Comparison of ENCODE assay signal across 1 cellular context in genomic region chr14:100674428-100674827, GRCh38.
TF ChIP-seq lines count a peak whose summit lies in the region.

No MANE protein-coding gene starts in this region.

TF ChIP-seq in GM23338, 12 proteins besides CTCF, POLR2A, EP300 and RAD21 (continued from another document):
- TF ChIP-seq, protein P1, sequence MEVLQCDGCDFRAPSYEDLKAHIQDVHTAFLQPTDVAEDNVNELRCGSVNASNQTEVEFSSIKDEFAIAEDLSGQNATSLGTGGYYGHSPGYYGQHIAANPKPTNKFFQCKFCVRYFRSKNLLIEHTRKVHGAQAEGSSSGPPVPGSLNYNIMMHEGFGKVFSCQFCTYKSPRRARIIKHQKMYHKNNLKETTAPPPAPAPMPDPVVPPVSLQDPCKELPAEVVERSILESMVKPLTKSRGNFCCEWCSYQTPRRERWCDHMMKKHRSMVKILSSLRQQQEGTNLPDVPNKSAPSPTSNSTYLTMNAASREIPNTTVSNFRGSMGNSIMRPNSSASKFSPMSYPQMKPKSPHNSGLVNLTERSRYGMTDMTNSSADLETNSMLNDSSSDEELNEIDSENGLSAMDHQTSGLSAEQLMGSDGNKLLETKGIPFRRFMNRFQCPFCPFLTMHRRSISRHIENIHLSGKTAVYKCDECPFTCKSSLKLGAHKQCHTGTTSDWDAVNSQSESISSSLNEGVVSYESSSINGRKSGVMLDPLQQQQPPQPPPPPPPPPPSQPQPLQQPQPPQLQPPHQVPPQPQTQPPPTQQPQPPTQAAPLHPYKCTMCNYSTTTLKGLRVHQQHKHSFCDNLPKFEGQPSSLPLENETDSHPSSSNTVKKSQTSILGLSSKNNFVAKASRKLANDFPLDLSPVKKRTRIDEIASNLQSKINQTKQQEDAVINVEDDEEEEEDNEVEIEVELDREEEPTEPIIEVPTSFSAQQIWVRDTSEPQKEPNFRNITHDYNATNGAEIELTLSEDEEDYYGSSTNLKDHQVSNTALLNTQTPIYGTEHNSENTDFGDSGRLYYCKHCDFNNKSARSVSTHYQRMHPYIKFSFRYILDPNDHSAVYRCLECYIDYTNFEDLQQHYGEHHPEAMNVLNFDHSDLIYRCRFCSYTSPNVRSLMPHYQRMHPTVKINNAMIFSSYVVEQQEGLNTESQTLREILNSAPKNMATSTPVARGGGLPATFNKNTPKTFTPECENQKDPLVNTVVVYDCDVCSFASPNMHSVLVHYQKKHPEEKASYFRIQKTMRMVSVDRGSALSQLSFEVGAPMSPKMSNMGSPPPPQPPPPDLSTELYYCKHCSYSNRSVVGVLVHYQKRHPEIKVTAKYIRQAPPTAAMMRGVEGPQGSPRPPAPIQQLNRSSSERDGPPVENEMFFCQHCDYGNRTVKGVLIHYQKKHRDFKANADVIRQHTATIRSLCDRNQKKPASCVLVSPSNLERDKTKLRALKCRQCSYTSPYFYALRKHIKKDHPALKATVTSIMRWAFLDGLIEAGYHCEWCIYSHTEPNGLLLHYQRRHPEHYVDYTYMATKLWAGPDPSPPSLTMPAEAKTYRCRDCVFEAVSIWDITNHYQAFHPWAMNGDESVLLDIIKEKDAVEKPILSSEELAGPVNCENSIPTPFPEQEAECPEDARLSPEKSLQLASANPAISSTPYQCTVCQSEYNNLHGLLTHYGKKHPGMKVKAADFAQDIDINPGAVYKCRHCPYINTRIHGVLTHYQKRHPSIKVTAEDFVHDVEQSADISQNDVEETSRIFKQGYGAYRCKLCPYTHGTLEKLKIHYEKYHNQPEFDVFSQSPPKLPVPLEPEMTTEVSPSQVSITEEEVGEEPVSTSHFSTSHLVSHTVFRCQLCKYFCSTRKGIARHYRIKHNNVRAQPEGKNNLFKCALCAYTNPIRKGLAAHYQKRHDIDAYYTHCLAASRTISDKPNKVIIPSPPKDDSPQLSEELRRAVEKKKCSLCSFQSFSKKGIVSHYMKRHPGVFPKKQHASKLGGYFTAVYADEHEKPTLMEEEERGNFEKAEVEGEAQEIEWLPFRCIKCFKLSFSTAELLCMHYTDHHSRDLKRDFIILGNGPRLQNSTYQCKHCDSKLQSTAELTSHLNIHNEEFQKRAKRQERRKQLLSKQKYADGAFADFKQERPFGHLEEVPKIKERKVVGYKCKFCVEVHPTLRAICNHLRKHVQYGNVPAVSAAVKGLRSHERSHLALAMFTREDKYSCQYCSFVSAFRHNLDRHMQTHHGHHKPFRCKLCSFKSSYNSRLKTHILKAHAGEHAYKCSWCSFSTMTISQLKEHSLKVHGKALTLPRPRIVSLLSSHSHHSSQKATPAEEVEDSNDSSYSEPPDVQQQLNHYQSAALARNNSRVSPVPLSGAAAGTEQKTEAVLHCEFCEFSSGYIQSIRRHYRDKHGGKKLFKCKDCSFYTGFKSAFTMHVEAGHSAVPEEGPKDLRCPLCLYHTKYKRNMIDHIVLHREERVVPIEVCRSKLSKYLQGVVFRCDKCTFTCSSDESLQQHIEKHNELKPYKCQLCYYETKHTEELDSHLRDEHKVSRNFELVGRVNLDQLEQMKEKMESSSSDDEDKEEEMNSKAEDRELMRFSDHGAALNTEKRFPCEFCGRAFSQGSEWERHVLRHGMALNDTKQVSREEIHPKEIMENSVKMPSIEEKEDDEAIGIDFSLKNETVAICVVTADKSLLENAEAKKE (CRISPR knock-in tag; IDR thresholded peaks at IDR 0.05) = no peak
- no peak for TF ChIP-seq EZH2phosphoT487 (IDR thresholded peaks at IDR 0.05; ENCODE audit: unreplicated experiment)
- TF ChIP-seq STAT1 (IDR thresholded peaks at IDR 0.05; ENCODE audit: unreplicated experiment) = no peak
- TF ChIP-seq, protein P2, sequence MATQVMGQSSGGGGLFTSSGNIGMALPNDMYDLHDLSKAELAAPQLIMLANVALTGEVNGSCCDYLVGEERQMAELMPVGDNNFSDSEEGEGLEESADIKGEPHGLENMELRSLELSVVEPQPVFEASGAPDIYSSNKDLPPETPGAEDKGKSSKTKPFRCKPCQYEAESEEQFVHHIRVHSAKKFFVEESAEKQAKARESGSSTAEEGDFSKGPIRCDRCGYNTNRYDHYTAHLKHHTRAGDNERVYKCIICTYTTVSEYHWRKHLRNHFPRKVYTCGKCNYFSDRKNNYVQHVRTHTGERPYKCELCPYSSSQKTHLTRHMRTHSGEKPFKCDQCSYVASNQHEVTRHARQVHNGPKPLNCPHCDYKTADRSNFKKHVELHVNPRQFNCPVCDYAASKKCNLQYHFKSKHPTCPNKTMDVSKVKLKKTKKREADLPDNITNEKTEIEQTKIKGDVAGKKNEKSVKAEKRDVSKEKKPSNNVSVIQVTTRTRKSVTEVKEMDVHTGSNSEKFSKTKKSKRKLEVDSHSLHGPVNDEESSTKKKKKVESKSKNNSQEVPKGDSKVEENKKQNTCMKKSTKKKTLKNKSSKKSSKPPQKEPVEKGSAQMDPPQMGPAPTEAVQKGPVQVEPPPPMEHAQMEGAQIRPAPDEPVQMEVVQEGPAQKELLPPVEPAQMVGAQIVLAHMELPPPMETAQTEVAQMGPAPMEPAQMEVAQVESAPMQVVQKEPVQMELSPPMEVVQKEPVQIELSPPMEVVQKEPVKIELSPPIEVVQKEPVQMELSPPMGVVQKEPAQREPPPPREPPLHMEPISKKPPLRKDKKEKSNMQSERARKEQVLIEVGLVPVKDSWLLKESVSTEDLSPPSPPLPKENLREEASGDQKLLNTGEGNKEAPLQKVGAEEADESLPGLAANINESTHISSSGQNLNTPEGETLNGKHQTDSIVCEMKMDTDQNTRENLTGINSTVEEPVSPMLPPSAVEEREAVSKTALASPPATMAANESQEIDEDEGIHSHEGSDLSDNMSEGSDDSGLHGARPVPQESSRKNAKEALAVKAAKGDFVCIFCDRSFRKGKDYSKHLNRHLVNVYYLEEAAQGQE (IDR thresholded peaks at IDR 0.05; ENCODE audit: unreplicated experiment) = no peak
- no peak for TF ChIP-seq JUNB (IDR thresholded peaks at IDR 0.05; ENCODE audit: unreplicated experiment)
TF ChIP-seq in GM23338: peak in this region for 0.
